9 cellular contexts compared by ENCODE assay signal in the genomic region with DNA sequence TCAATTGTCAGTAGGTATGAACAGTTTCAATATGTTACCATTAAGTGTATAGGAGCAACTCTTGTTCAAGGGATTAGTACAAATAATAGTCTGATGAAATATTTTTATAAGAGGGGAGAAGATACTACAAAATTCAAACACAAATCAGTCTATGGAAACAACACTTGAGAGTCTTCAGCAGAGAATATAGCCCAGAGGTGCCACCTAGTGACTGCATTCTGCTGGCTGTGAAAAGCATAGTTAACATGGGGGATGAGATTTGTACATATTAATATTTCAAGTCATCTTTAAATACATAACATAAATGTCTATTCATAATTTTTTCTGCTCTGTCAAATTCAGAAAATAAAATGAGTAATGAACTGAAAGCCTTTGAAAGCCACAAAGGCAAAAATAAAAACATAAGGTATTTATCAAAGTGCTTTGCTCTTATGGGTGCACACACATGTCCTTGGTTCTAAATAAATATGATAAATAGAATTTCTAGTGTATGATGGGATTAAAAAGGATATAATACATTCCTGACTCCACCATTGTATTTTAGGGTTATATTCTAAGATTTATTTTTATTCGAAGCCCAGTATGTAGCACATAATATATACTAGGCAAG.
DNase-seq lines count a peak whose midpoint lies in the region; ATAC-seq and TF ChIP-seq lines count a peak whose summit lies in the region.
"Had no signal": no experiment of that assay in that cellular context is flagged by ENCODE, and none has a peak within 500 bp of the region (broad histone marks: within the 10 kb centered on the region; RNA-seq: fewer than 3 reads in every experiment).

No MANE protein-coding gene starts in this region.

- H3K36me3 Mint-ChIP-seq in HFFc6 (ENCODE audit: low read depth) = no peaks in the 10 kb centered on the region
- H3K36me3 Mint-ChIP-seq: memory B cell had no signal

- peak; percentile 30 for DNase-seq in DMS153 (lab: John Stamatoyannopoulos, UW)
- DNase-seq in HFFc6 = peak; percentile 18
- DNase-seq in NCI-H748 treated with DMSO at 0.1 percent for 48 hours (lab: John Stamatoyannopoulos, UW) = peak; percentile 68
- peak; percentile 54 for DNase-seq in choroid plexus epithelial cell (ENCODE audit: low read depth)
- DNase-seq in medulla oblongata (ENCODE audit: extremely low spot score) = peak; percentile 73

- H3K4me1 Mint-ChIP-seq in HFFc6 (ENCODE audit: low read depth) = peaks cover 20% of the 10 kb centered on the region
- H3K4me1 Mint-ChIP-seq: memory B cell had no signal

- ATAC-seq in GM19023 (IDR thresholded peaks at IDR 0.05; ENCODE audit: unreplicated experiment) (no peak), HG03039 (IDR thresholded peaks at IDR 0.05; ENCODE audit: unreplicated experiment) (no peak), GM21515 (IDR thresholded peaks at IDR 0.05; ENCODE audit: unreplicated experiment) (no peak)

- no peak overlapping the region for H3K4me3 Mint-ChIP-seq in HFFc6
- H3K4me3 Mint-ChIP-seq: memory B cell had no signal

- peak; percentile 83 for TF ChIP-seq CTCF in HFFc6 (IDR thresholded peaks at IDR 0.05)
- peak; percentile 70 for TF ChIP-seq CTCF in choroid plexus epithelial cell (conservative IDR thresholded peaks at IDR 0.05; ENCODE audit: low read depth, low read length)

- H3K9me3 Mint-ChIP-seq in HFFc6 = no peaks in the 10 kb centered on the region

- no peak overlapping the region for H3K4me3 ChIP-seq in choroid plexus epithelial cell (ENCODE audit: low read depth, low read length)

- no peak overlapping the region for H3K27ac Mint-ChIP-seq in HFFc6
- H3K27ac Mint-ChIP-seq: memory B cell had no signal

- no peaks in the 10 kb centered on the region for H3K27me3 Mint-ChIP-seq in HFFc6 (ENCODE audit: insufficient read depth)
- H3K27me3 Mint-ChIP-seq: memory B cell had no signal

Comparison
In these comparisons a context has a peak if more than half of its experiments do, and no peak if none do; other contexts are left out.
1. DNase-seq: peak in every context shown above with its lines; median percentile 73 in medulla oblongata; 68 in NCI-H748 treated with DMSO at 0.1 percent for 48 hours; 54 in choroid plexus epithelial cell; 30 in DMS153; 18 in HFFc6.